ENCODE assay signal across 8 cellular contexts in genomic region chr19:38850976-38851621, GRCh38. TPM values are rescaled to one million over a fixed set of nuclear protein-coding genes. Genes with fewer than 3 reads are reported as not detected.
DNase-seq lines count a peak whose midpoint lies in the region; ATAC-seq and TF ChIP-seq lines count a peak whose summit lies in the region.

No MANE protein-coding gene starts in this region.

- H3K36me3 Mint-ChIP-seq in CD8-positive, alpha-beta T cell, result peaks cover 40% of the 10 kb centered on the region
- peaks cover 28% of the 10 kb centered on the region for H3K36me3 Mint-ChIP-seq in brain

- CTCF ChIA-PET in CD8-positive, alpha-beta T cell (lab: Charles Lee), result interaction anchor here (0.9 to 3.8 kb wide), 4 partner anchors 9 to 28 kb away, joined by 3 to 28 read pairs (median 8); no protein-coding TSS in a partner anchor

- H3K4me1 Mint-ChIP-seq in CD8-positive, alpha-beta T cell (ENCODE audit: low read depth), result peaks cover 43% of the 10 kb centered on the region
- H3K4me1 Mint-ChIP-seq in brain, result peaks cover 49% of the 10 kb centered on the region

- no peaks in the 10 kb centered on the region for H3K27me3 Mint-ChIP-seq in CD8-positive, alpha-beta T cell (ENCODE audit: low read depth)
- peaks cover 10% of the 10 kb centered on the region for H3K27me3 Mint-ChIP-seq in brain

- peak overlapping the region; percentile 70 for H3K4me3 ChIP-seq in CD8-positive, alpha-beta T cell (ENCODE audit: low read depth, low read length)
- peak overlapping the region; percentile 71 for H3K4me3 ChIP-seq in NT2/D1 (ENCODE audit: insufficient read length, low read depth)

- peaks cover 22% of the 10 kb centered on the region for H3K36me3 ChIP-seq in CD8-positive, alpha-beta T cell (ENCODE audit: insufficient read depth, low read length)
- peaks cover 27% of the 10 kb centered on the region for H3K36me3 ChIP-seq in NT2/D1 (ENCODE audit: insufficient read depth, insufficient read length, low read length)

- H3K9me3 ChIP-seq in CD8-positive, alpha-beta T cell (ENCODE audit: low read length), result no peaks in the 10 kb centered on the region
- H3K9me3 ChIP-seq in NT2/D1 (ENCODE audit: insufficient read depth, low read length), result peaks cover under 1% of the 10 kb centered on the region; the same call in 1 of the 2 replicates

- H3K27ac Mint-ChIP-seq in CD8-positive, alpha-beta T cell, result peak overlapping the region; percentile 99
- peak overlapping the region; percentile 67 to 100 (median 98) for H3K27ac Mint-ChIP-seq in brain

- H3K27ac ChIP-seq in CD8-positive, alpha-beta T cell (ENCODE audit: low read depth, low read length), result peak overlapping the region; percentile 85
- peak overlapping the region; percentile 96 for H3K27ac ChIP-seq in layer of hippocampus (ENCODE audit: low read depth, low read length)

- POLR2A ChIA-PET in CD8-positive, alpha-beta T cell (lab: Charles Lee), result interaction anchor here (1.1 to 3.4 kb wide), 6 partner anchors 9 to 204 kb away, joined by 3 to 46 read pairs (median 18); partner anchors contain the start of genes ACTN4 and ECH1

- H3K9me3 Mint-ChIP-seq in CD8-positive, alpha-beta T cell, result no peaks in the 10 kb centered on the region
- H3K9me3 Mint-ChIP-seq in brain, result peaks cover 0 to 8% (median 4%) of the 10 kb centered on the region in 5 experiments

- peak overlapping the region; percentile 97 for H3K4me3 Mint-ChIP-seq in CD8-positive, alpha-beta T cell
- peak overlapping the region; percentile 87 to 99 (median 89) for H3K4me3 Mint-ChIP-seq in brain

- DNase-seq in CD8-positive, alpha-beta T cell, result peak in 4 of 7 experiments; percentile 39 to 70 (median 54)
- DNase-seq in NT2/D1 (ENCODE audit: low read depth, low spot score) (no peak), A172 (ENCODE audit: low spot score) (no peak), middle frontal gyrus (ENCODE audit: extremely low spot score, low spot score) (no peak)
- peak; percentile 64 for DNase-seq in stimulated activated CD8-positive, alpha-beta memory T cell treated with anti-CD3 and anti-CD28 coated beads, Interleukin-4, amount 100 ng/mL, for 48 hours

- TF ChIP-seq CTCF in CD8-positive, alpha-beta T cell (IDR thresholded peaks at IDR 0.05), result no peak
- peak in 1 of 2 experiments; percentile 16 for TF ChIP-seq CTCF in brain (conservative IDR thresholded peaks at IDR 0.05)

- peaks cover 43% of the 10 kb centered on the region for H3K4me1 ChIP-seq in CD8-positive, alpha-beta T cell (ENCODE audit: insufficient read depth, low read length)
- peaks cover 6% of the 10 kb centered on the region for H3K4me1 ChIP-seq in NT2/D1 (ENCODE audit: insufficient read depth, insufficient read length)

- peak overlapping the region; percentile 88 for H3K9ac ChIP-seq in NT2/D1 (ENCODE audit: insufficient read length, low read depth)

- no peak for ATAC-seq in CD8-positive, alpha-beta T cell
- no peak for ATAC-seq in HG02938 (IDR thresholded peaks at IDR 0.05; ENCODE audit: unreplicated experiment)

- intact Hi-C loops in CD8-positive, alpha-beta T cell (cut with DNase I, micrococcal nuclease), result loop anchor here (1.0 to 10.0 kb wide), 12 partner anchors 19 to 1866 kb away; partner anchors contain the start of genes NFKBIB (in 2 of the 2), SAMD4B (in 2 of the 2), SIRT2 (in 2 of the 2) and ACTN4 (in 1 of the 2)

- no peaks in the 10 kb centered on the region for H3K27me3 ChIP-seq in CD8-positive, alpha-beta T cell (ENCODE audit: insufficient read depth, low read length)
- H3K27me3 ChIP-seq in NT2/D1 (ENCODE audit: insufficient read depth, insufficient read length) (no peaks in the 10 kb centered on the region), layer of hippocampus (ENCODE audit: control insufficient read depth, insufficient read depth, low read length) (no peaks in the 10 kb centered on the region)

RNA-seq across cellular contexts. Expression of gene HNRNPL, which starts 1.3 kb away (rescaled TPM):
- 100 to 1,000 TPM; 615 to 625 TPM for total RNA-seq in CD8-positive, alpha-beta T cell
- 465 TPM for polyA plus RNA-seq in brain (ENCODE audit: insufficient read depth, low read depth, low replicate concordance)
- total RNA-seq in A172 (2014; rRNA removed; shearing (Covaris generic)), result 296 and 354 TPM in 2 replicates

RNA-seq across cellular contexts. Expression of gene ECH1, which starts 19.5 kb away (rescaled TPM):
- 10 to 100 TPM; 30.1 to 32.8 TPM for total RNA-seq in CD8-positive, alpha-beta T cell
- polyA plus RNA-seq in brain (ENCODE audit: insufficient read depth, low read depth, low replicate concordance), result 280 TPM
- 37.1 and 39.7 TPM in 2 replicates for total RNA-seq in A172 (2014; rRNA removed; shearing (Covaris generic))

RNA-seq across cellular contexts. Expression of gene RINL, which starts 27.0 kb away (rescaled TPM):
- 10 to 100 TPM; 18.1 to 18.4 TPM for total RNA-seq in CD8-positive, alpha-beta T cell
- 4.3 TPM for polyA plus RNA-seq in brain (ENCODE audit: insufficient read depth, low read depth, low replicate concordance)
- total RNA-seq in A172 (2014; rRNA removed; shearing (Covaris generic)), result 3.9 and 5.7 TPM in 2 replicates

RNA-seq across cellular contexts. Expression of gene LGALS4, which starts 38.4 kb away (rescaled TPM):
- 1 to 10 TPM; 1.8 to 3.4 TPM for total RNA-seq in CD8-positive, alpha-beta T cell
- polyA plus RNA-seq in brain (ENCODE audit: insufficient read depth, low read depth, low replicate concordance), result 0.93 TPM
- not detected in 2 replicates for total RNA-seq in A172 (2014; rRNA removed; shearing (Covaris generic))

RNA-seq across cellular contexts. Expression of gene SIRT2, which starts 48.3 kb away (rescaled TPM):
- 10 to 100 TPM; 90.6 to 95.1 TPM for total RNA-seq in CD8-positive, alpha-beta T cell
- 247 TPM for polyA plus RNA-seq in brain (ENCODE audit: insufficient read depth, low read depth, low replicate concordance)
- total RNA-seq in A172 (2014; rRNA removed; shearing (Covaris generic)), result 50.3 and 59.0 TPM in 2 replicates

Comparison
In these comparisons a context has a peak if more than half of its experiments do, and no peak if none do; other contexts are left out.
1. DNase-seq: peak in CD8-positive, alpha-beta T cell (4 of 7) and stimulated activated CD8-positive, alpha-beta memory T cell treated with anti-CD3 and anti-CD28 coated beads, Interleukin-4, amount 100 ng/mL, for 48 hours (single experiment); none in NT2/D1 (single experiment), A172 (single experiment) and middle frontal gyrus (single experiment).